17 cellular contexts compared by ENCODE assay signal in genomic region chr2:241764272-241765241, GRCh38. TPM values are rescaled to one million over a fixed set of nuclear protein-coding genes. Genes with fewer than 3 reads are reported as not detected.
DNase-seq lines count a peak whose midpoint lies in the region; ATAC-seq and TF ChIP-seq lines count a peak whose summit lies in the region.
"Had no signal": no experiment of that assay in that cellular context is flagged by ENCODE, and none has a peak within 500 bp of the region (broad histone marks: within the 10 kb centered on the region; RNA-seq: fewer than 3 reads in every experiment).

No MANE protein-coding gene starts in this region.

- H3K27me3 Mint-ChIP-seq in neural progenitor cell (ENCODE audit: insufficient read depth, low read depth), result peaks cover 6% of the 10 kb centered on the region

- H3K4me2 ChIP-seq in SK-N-SH, result no peak overlapping the region
- peak overlapping the region; percentile 6 for H3K4me2 ChIP-seq in neural progenitor cell
- no peak overlapping the region for H3K4me2 ChIP-seq in PC-9

- H3K4me3 Mint-ChIP-seq in neural progenitor cell, result peak overlapping the region; percentile 21

- no peaks in the 10 kb centered on the region for H3K79me2 ChIP-seq in SK-N-SH (ENCODE audit: insufficient read depth)
- no peaks in the 10 kb centered on the region for H3K79me2 ChIP-seq in neural progenitor cell (ENCODE audit: low read depth)
- H3K79me2 ChIP-seq in PC-9 (ENCODE audit: low read depth), result no peaks in the 10 kb centered on the region

- H3K9ac ChIP-seq in SK-N-SH (no peak overlapping the region), neural progenitor cell (no peak overlapping the region)

- 92% methylated on average over 13 of the region's 27 CpGs for WGBS in SK-N-SH (ENCODE audit: low lambda C conversion rate)

- peak; percentile 64 for DNase-seq in SK-N-SH
- peak; percentile 17 for DNase-seq in HuH-7.5 (ENCODE audit: low spot score)
- DNase-seq in epidermal melanocyte (ENCODE audit: insufficient read length, low spot score), result peak; percentile 5
- peak; percentile 42 for DNase-seq in neural progenitor cell (ENCODE audit: low spot score)
- DNase-seq in SKM-1 (lab: John Stamatoyannopoulos, UW; ENCODE audit: unreplicated experiment), result no peak
- DNase-seq in PC-9, result no peak
- DNase-seq: DMS153; left lung; NCI-H2171; occipital lobe; stimulated activated CD4-positive, alpha-beta T cell treated with anti-CD3 and anti-CD28 coated beads, Interleukin-12 subunit alpha, Interleukin-12 subunit beta, amount 100 ng/mL, for 4 hours; thyroid gland had no signal

- intact Hi-C loops in PC-9 (cut with micrococcal nuclease; ENCODE audit: unreplicated experiment), result no loop called here

- no peak overlapping the region for H2AFZ ChIP-seq in SK-N-SH (ENCODE audit: low read depth)
- H2AFZ ChIP-seq in neural progenitor cell (replicated peaks), result no peak overlapping the region
- no peak overlapping the region for H2AFZ ChIP-seq in PC-9

- peak in 1 of 2 experiments; percentile 19; a peak in 1 of 4 replicates for TF ChIP-seq EP300 in SK-N-SH (IDR thresholded peaks at IDR 0.05; ENCODE audit: borderline replicate concordance in 1 of 2, low read depth in 1 of 2, low read length in 1 of 2)

- H4K20me1 ChIP-seq in SK-N-SH (ENCODE audit: insufficient read depth) (no peaks in the 10 kb centered on the region), neural progenitor cell (ENCODE audit: low read depth) (peaks cover 10% of the 10 kb centered on the region), PC-9 (ENCODE audit: insufficient read depth) (peaks cover 24% of the 10 kb centered on the region)

- no peak for TF ChIP-seq CTCF in SK-N-SH (IDR thresholded peaks at IDR 0.05)
- TF ChIP-seq CTCF in neural progenitor cell (IDR thresholded peaks at IDR 0.05), result peak; percentile 15
- TF ChIP-seq CTCF in PC-9 (conservative IDR thresholded peaks at IDR 0.05), result no peak

- H3K9me3 ChIP-seq in SK-N-SH (no peaks in the 10 kb centered on the region), neural progenitor cell (ENCODE audit: low read depth) (no peaks in the 10 kb centered on the region), PC-9 (ENCODE audit: insufficient read depth, low read depth) (no peaks in the 10 kb centered on the region)
- H3K9me3 ChIP-seq: left lung, thyroid gland had no signal

- H3K36me3 Mint-ChIP-seq in neural progenitor cell, result peaks cover 7% of the 10 kb centered on the region

- H3K4me1 ChIP-seq in SK-N-SH (ENCODE audit: control insufficient read depth in 1 of 2, insufficient read depth in 2 of 2, low read depth in 1 of 2, low read length in 1 of 2) (peaks cover 0 to 39% of the 10 kb centered on the region in 2 experiments; a peak in 1 of 4 replicates), neural progenitor cell (peaks cover 8% of the 10 kb centered on the region), PC-9 (replicated peaks; ENCODE audit: insufficient read depth) (no peaks in the 10 kb centered on the region)
- H3K4me1 ChIP-seq: left lung, thyroid gland had no signal

- H3K27me3 ChIP-seq in SK-N-SH (ENCODE audit: insufficient read depth), result no peaks in the 10 kb centered on the region
- no peaks in the 10 kb centered on the region for H3K27me3 ChIP-seq in neural progenitor cell
- H3K27me3 ChIP-seq in PC-9 (ENCODE audit: insufficient read depth, low read depth), result no peaks in the 10 kb centered on the region
- H3K27me3 ChIP-seq: left lung, thyroid gland had no signal

- peak; percentile 29; the same call in 1 of the 2 replicates for TF ChIP-seq RAD21 in SK-N-SH (IDR thresholded peaks at IDR 0.05; ENCODE audit: low read length)

- POLR2A ChIA-PET in SK-N-SH (lab: Yijun Ruan, JAX), result interaction anchor here (1.1 kb wide), 1 partner anchor 39 kb away, joined by 3 read pairs; no protein-coding TSS in a partner anchor
- POLR2A ChIA-PET in PC-9 (lab: Charles Lee; ENCODE audit: unreplicated experiment), result no interaction called here

- peak overlapping the region; percentile 86 for H3K27ac Mint-ChIP-seq in neural progenitor cell

- ATAC-seq in SK-N-SH treated with all-trans-retinoic acid at 6 μM for 48 hours (no peak; the same call in 2 of the 3 replicates), GM18868 (IDR thresholded peaks at IDR 0.05; ENCODE audit: unreplicated experiment) (no peak)
- ATAC-seq: left lung had no signal

- H3F3A ChIP-seq in SK-N-SH (replicated peaks; ENCODE audit: insufficient read depth), result peaks cover 5% of the 10 kb centered on the region
- peaks cover 17% of the 10 kb centered on the region for H3F3A ChIP-seq in neural progenitor cell (ENCODE audit: low read depth)
- peaks cover 4% of the 10 kb centered on the region; the same call in 1 of the 2 replicates for H3F3A ChIP-seq in PC-9 (ENCODE audit: insufficient read depth, low read depth)

- CTCF ChIA-PET in SK-N-SH (lab: Yijun Ruan, JAX), result interaction anchor here (0.6 to 2.5 kb wide), 9 partner anchors 8 to 114 kb away, joined by 3 to 13 read pairs (median 4); partner anchors contain the start of genes D2HGDH and GAL3ST2
- CTCF ChIA-PET in PC-9 (lab: Charles Lee), result interaction anchor here (0.6 kb wide), 1 partner anchor 30 kb away, joined by 4 read pairs; the partner anchor contains the start of gene D2HGDH

- peaks cover 24% of the 10 kb centered on the region for H3K4me1 Mint-ChIP-seq in neural progenitor cell

- peaks cover 6% of the 10 kb centered on the region for H3K9me3 Mint-ChIP-seq in neural progenitor cell

- H3K27ac ChIP-seq in SK-N-SH (ENCODE audit: low read depth in 2 of 2, low read length in 1 of 2), result peak overlapping the region in 1 of 2 experiments; percentile 71; a peak in 1 of 4 replicates
- H3K27ac ChIP-seq in neural progenitor cell, result no peak overlapping the region
- H3K27ac ChIP-seq in PC-9, result no peak overlapping the region
- H3K27ac ChIP-seq: left lung, thyroid gland had no signal

- no peak overlapping the region for H3K4me3 ChIP-seq in SK-N-SH (ENCODE audit: low read depth in 2 of 2, low read length in 1 of 2)
- H3K4me3 ChIP-seq in neural progenitor cell, result no peak overlapping the region
- H3K4me3 ChIP-seq in PC-9, result no peak overlapping the region
- H3K4me3 ChIP-seq: left lung, thyroid gland had no signal

- BruUV-seq in PC-9 (replicated peaks; lab: Mats Ljungman, UMichigan), result no TSS peak

- H3K36me3 ChIP-seq in SK-N-SH (replicated peaks in 1 of 2; ENCODE audit: control insufficient read depth in 1 of 2, insufficient read depth in 2 of 2, low read length in 1 of 2) (peaks cover 7 to 8% of the 10 kb centered on the region in 2 experiments), neural progenitor cell (peaks cover 3% of the 10 kb centered on the region), PC-9 (ENCODE audit: low read depth) (peaks cover 3% of the 10 kb centered on the region)

- H3K9me2 ChIP-seq in SK-N-SH, result no peaks in the 10 kb centered on the region
- no peaks in the 10 kb centered on the region for H3K9me2 ChIP-seq in PC-9 (ENCODE audit: insufficient read depth)

TF ChIP-seq in SK-N-SH, 30 proteins besides CTCF, POLR2A, EP300 and RAD21:
- TF ChIP-seq NFIC (IDR thresholded peaks at IDR 0.05; ENCODE audit: borderline replicate concordance), result no peak
- no peak for TF ChIP-seq FOXM1 (IDR thresholded peaks at IDR 0.05; ENCODE audit: low read depth)
- TF ChIP-seq ELF1 (IDR thresholded peaks at IDR 0.05), result no peak
- no peak for TF ChIP-seq USF1 (IDR thresholded peaks at IDR 0.05; ENCODE audit: borderline replicate concordance, low read depth)
- TF ChIP-seq GATA2 (CRISPR knock-in tag; IDR thresholded peaks at IDR 0.05), result no peak
- TF ChIP-seq FOXJ3 (CRISPR knock-in tag; IDR thresholded peaks at IDR 0.05), result 0 out of 2 replicates have a peak, but pooled peaks have one; percentile 39

TF ChIP-seq in SK-N-SH treated with all-trans-retinoic acid at 6 μM for 48 hours, 23 proteins besides CTCF, POLR2A, EP300 and RAD21 (continues in another document):
- TF ChIP-seq ZNF565 (CRISPR knock-in tag; conservative IDR thresholded peaks at IDR 0.05; ENCODE audit: low read depth) (no peak), RARB (CRISPR knock-in tag; IDR thresholded peaks at IDR 0.05) (no peak), CSDC2 (CRISPR knock-in tag; IDR thresholded peaks at IDR 0.05) (no peak), CREB5 (CRISPR knock-in tag; IDR thresholded peaks at IDR 0.05; ENCODE audit: low read depth) (no peak)

RNA-seq across cellular contexts. Expression of gene GAL3ST2, which starts 12.1 kb away (rescaled TPM):
- polyA plus RNA-seq in SK-N-SH (2012; rRNA removed), result 0.10 and 0.15 TPM in 2 replicates
- 0.04 TPM in 1 of 2 replicates, not detected in the other for polyA plus RNA-seq in SK-N-SH (2012; cell fraction: cytosol; rRNA removed)
- 0.74 and 1.0 TPM in 2 replicates for polyA plus RNA-seq in SK-N-SH (2012; cell fraction: nucleus; rRNA removed)
- total RNA-seq in neural progenitor cell (ENCODE audit: low replicate concordance) (0.09 TPM in 1 of 2 replicates, not detected in the other), PC-9 (2021) (3.9 and 4.3 TPM in 2 replicates)
- total RNA-seq: glomerular endothelial cell; left lung; M059J; T-helper 1 cell treated with Interleukin-12 subunit alpha and Interleukin-12 subunit beta and Interleukin-4 antibody, amounts not matched to agents 30 ng/mL and 1 ng/mL, for 36 hours; thyroid gland had no signal

RNA-seq across cellular contexts. Expression of gene D2HGDH, which starts 30.1 kb away (rescaled TPM):
- 33.7 and 36.3 TPM in 2 replicates for polyA plus RNA-seq in SK-N-SH (2012; rRNA removed)
- polyA plus RNA-seq in SK-N-SH (2012; cell fraction: cytosol; rRNA removed), result 12.4 and 18.7 TPM in 2 replicates
- polyA plus RNA-seq in SK-N-SH (2012; cell fraction: nucleus; rRNA removed), result 210 and 218 TPM in 2 replicates
- total RNA-seq in neural progenitor cell (ENCODE audit: low replicate concordance) (3.5 and 15.4 TPM in 2 replicates), PC-9 (2021) (131 and 232 TPM in 2 replicates)

RNA-seq across cellular contexts. Expression of gene NEU4, which starts 44.4 kb away (rescaled TPM):
- polyA plus RNA-seq in SK-N-SH (2012; rRNA removed), result 0.05 TPM in 1 of 2 replicates, not detected in the other
- 0.03 and 0.07 TPM in 2 replicates for polyA plus RNA-seq in SK-N-SH (2012; cell fraction: cytosol; rRNA removed)
- polyA plus RNA-seq in SK-N-SH (2012; cell fraction: nucleus; rRNA removed), result 0.54 and 0.62 TPM in 2 replicates
- total RNA-seq in neural progenitor cell (ENCODE audit: low replicate concordance), result 1.2 TPM in 1 of 2 replicates, not detected in the other
- 0.90 and 0.92 TPM in 2 replicates for total RNA-seq in PC-9 (2021)
- total RNA-seq: M059J had no signal

Comparison
In these comparisons a context has a peak if more than half of its experiments do, and no peak if none do; other contexts are left out.
1. DNase-seq: peak in SK-N-SH (single experiment), HuH-7.5 (single experiment), epidermal melanocyte (single experiment) and neural progenitor cell (single experiment); none in SKM-1 (single experiment) and PC-9 (0 of 2).